In the genomic region with DNA sequence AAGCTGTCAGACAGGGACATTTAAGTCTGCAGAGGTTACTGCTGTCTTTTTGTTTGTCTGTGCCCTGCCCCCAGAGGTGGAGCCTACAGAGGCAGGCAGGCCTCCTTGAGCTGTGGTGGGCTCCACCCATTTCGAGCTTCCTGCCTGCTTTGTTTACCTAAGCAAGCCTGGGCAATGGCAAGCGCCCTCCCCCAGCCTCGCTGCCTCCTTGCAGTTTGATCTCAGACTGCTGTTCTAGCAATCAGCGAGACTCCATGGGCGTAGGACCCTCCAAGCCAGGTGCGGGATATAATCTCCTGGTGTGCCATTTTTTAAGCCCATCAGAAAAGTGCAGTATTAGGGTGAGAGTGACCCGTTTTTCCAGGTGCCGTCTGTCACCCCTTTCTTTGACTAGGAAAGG, we compare ENCODE assay signal across 1 cellular context. TPM values are rescaled to one million over a fixed set of nuclear protein-coding genes. Genes with fewer than 3 reads are reported as not detected.
"Had no signal": no experiment of that assay in that cellular context is flagged by ENCODE, and none has a peak within 500 bp of the region (broad histone marks: within the 10 kb centered on the region; RNA-seq: fewer than 3 reads in every experiment).

No MANE protein-coding gene starts in this region.

RNA-seq across cellular contexts. Expression of a gene that starts 53.6 kb away (rescaled TPM):
- total RNA-seq: PC-9 had no signal
